ENCODE assay signal across 13 cellular contexts in the genomic region with DNA sequence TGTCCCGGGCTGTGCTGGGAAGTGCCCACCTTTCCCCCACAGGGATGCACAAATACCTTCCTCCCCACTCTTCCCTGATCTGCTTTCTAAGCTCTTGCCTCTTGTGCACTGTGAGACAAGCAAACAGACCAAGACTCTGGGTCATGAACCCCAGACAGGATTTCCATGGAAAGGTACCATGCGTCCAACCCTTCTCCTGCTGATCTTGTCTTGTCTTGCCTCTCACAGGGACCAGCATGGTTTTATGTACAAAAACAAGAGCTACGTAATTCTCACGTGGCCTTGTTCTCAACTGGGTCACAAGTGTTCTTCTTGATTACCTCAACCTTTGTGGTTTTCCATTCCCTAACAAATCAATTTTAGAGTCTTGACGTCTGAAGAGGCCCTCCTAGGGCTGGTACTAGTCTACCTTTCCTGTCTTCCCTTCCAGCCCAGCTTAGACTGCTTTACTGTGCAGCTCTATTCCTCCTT.
DNase-seq lines count a peak whose midpoint lies in the region; ATAC-seq and TF ChIP-seq lines count a peak whose summit lies in the region.
"Had no signal": no experiment of that assay in that cellular context is flagged by ENCODE, and none has a peak within 500 bp of the region (broad histone marks: within the 10 kb centered on the region; RNA-seq: fewer than 3 reads in every experiment).

No MANE protein-coding gene starts in this region.

- peak; percentile 36 for ATAC-seq in sciatic nerve
- ATAC-seq: heart left ventricle had no signal

- no peak overlapping the region for H3K4me3 ChIP-seq in epithelial cell of esophagus (ENCODE audit: low read length)
- H3K4me3 ChIP-seq: adrenal gland, heart left ventricle had no signal

- TF ChIP-seq CTCF in epithelial cell of esophagus (IDR thresholded peaks at IDR 0.05; ENCODE audit: insufficient read depth, low read depth, low read length, missing control alignments), result no peak

- intact Hi-C loops in sciatic nerve (cut with DNase I), result no loop called here

- DNase-seq in NOMO-1 treated with DMSO at 0.1 percent for 48 hours (lab: John Stamatoyannopoulos, UW; ENCODE audit: unreplicated experiment) (peak; percentile 6), NOMO-1 treated with dmso at 0.1 percent for 144 hours (lab: John Stamatoyannopoulos, UW; ENCODE audit: unreplicated experiment) (no peak), NCI-H187 treated with DMSO at 0.1 percent for 48 hours (lab: John Stamatoyannopoulos, UW) (peak; percentile 82), epithelial cell of esophagus (ENCODE audit: low read depth) (peak; percentile 62), sciatic nerve (ENCODE audit: low spot score) (no peak), hypothalamus (lab: John Stamatoyannopoulos, UW) (no peak), HuH-7.5 (ENCODE audit: low spot score) (no peak), AML-193 (lab: John Stamatoyannopoulos, UW) (no peak)
- DNase-seq: activated CD4-positive, alpha-beta memory T cell treated with anti-CD3 and anti-CD28 coated beads, Interleukin-2, amount 10 ng/mL, durations not matched to agents 7 days and 5 days; adrenal gland; GF-D8; heart left ventricle; SW 1271 had no signal

Comparison
In these comparisons a context has a peak if more than half of its experiments do, and no peak if none do; other contexts are left out.
1. DNase-seq: peak in NOMO-1 treated with DMSO at 0.1 percent for 48 hours (single experiment), NCI-H187 treated with DMSO at 0.1 percent for 48 hours (single experiment) and epithelial cell of esophagus (single experiment); none in NOMO-1 treated with dmso at 0.1 percent for 144 hours (single experiment), sciatic nerve (single experiment), hypothalamus (0 of 51), HuH-7.5 (single experiment) and AML-193 (0 of 2).